In genomic region chr2:18559941-18560796, GRCh38 we compare ENCODE assay signal across 1 cellular context.
A peak's percentile ranks its signal among the peaks of the same experiment; 100 is the strongest.
TF ChIP-seq lines count a peak whose summit lies in the region.

RDH14 (minus strand) TSS chr2:18560653; CDS start chr2:18560572, 81 bp downstream.

TF ChIP-seq in WTC11, 78 proteins besides CTCF, POLR2A, EP300 and RAD21 (continued from another document):
- TF ChIP-seq ZNF532 (CRISPR knock-in tag; IDR thresholded peaks at IDR 0.05; ENCODE audit: borderline replicate concordance) (no peak), ZNF263 (CRISPR knock-in tag; IDR thresholded peaks at IDR 0.05; ENCODE audit: low read depth) (no peak), ZNF121 (CRISPR knock-in tag; IDR thresholded peaks at IDR 0.05) (no peak), E2F1 (CRISPR knock-in tag; IDR thresholded peaks at IDR 0.05) (peak; percentile 58; the same call in 1 of the 2 replicates), E2F4 (CRISPR knock-in tag; IDR thresholded peaks at IDR 0.05; ENCODE audit: borderline replicate concordance, low read depth) (no peak), SP1 (CRISPR knock-in tag; conservative IDR thresholded peaks at IDR 0.05) (peak; percentile 73), ZNF512 (CRISPR knock-in tag; IDR thresholded peaks at IDR 0.05; ENCODE audit: borderline replicate concordance) (no peak), NR1H2 (CRISPR knock-in tag; IDR thresholded peaks at IDR 0.05) (no peak), NR3C1 (CRISPR knock-in tag; conservative IDR thresholded peaks at IDR 0.05; ENCODE audit: low read depth) (no peak), E2F5 (CRISPR knock-in tag; IDR thresholded peaks at IDR 0.05) (peak; percentile 92), ETV6 (CRISPR knock-in tag; IDR thresholded peaks at IDR 0.05) (no peak), JAZF1 (CRISPR knock-in tag; IDR thresholded peaks at IDR 0.05) (no peak), MAX (CRISPR knock-in tag; IDR thresholded peaks at IDR 0.05) (peak; percentile 86), NFATC4 (CRISPR knock-in tag; IDR thresholded peaks at IDR 0.05) (no peak), IRF1 (CRISPR knock-in tag; IDR thresholded peaks at IDR 0.05) (no peak), EMX1 (CRISPR knock-in tag; IDR thresholded peaks at IDR 0.05) (no peak), FOXJ3 (CRISPR knock-in tag; IDR thresholded peaks at IDR 0.05; ENCODE audit: borderline replicate concordance) (no peak), GABPB1 (CRISPR knock-in tag; IDR thresholded peaks at IDR 0.05) (peak; percentile 66), ESRRA (CRISPR knock-in tag; IDR thresholded peaks at IDR 0.05; ENCODE audit: borderline replicate concordance) (peak; percentile 53), USF2 (CRISPR knock-in tag; IDR thresholded peaks at IDR 0.05) (peak; percentile 56), ZNF219 (CRISPR knock-in tag; IDR thresholded peaks at IDR 0.05; ENCODE audit: borderline replicate concordance) (peak; percentile 59; the same call in 1 of the 2 replicates), PRRX2 (CRISPR knock-in tag; IDR thresholded peaks at IDR 0.05) (no peak), CREM (CRISPR knock-in tag; IDR thresholded peaks at IDR 0.05) (peak; percentile 85; the same call in 1 of the 2 replicates), MYBL2 (CRISPR knock-in tag; IDR thresholded peaks at IDR 0.05) (peak; percentile 58; the same call in 1 of the 2 replicates), AR (CRISPR knock-in tag; IDR thresholded peaks at IDR 0.05) (no peak), IRF2 (CRISPR knock-in tag; IDR thresholded peaks at IDR 0.05; ENCODE audit: borderline replicate concordance, low read depth) (no peak), ZNF281 (CRISPR knock-in tag; IDR thresholded peaks at IDR 0.05) (no peak), MLX (CRISPR knock-in tag; IDR thresholded peaks at IDR 0.05) (no peak), ZNF138 (CRISPR knock-in tag; conservative IDR thresholded peaks at IDR 0.05) (no peak), TEAD1 (CRISPR knock-in tag; IDR thresholded peaks at IDR 0.05) (no peak; the same call in 1 of the 2 replicates), KAT7 (CRISPR knock-in tag; IDR thresholded peaks at IDR 0.05; ENCODE audit: borderline replicate concordance) (no peak; the same call in 1 of the 2 replicates), ELF4 (CRISPR knock-in tag; IDR thresholded peaks at IDR 0.05; ENCODE audit: low read depth) (peak; percentile 93; the same call in 1 of the 2 replicates), FOXP1 (CRISPR knock-in tag; IDR thresholded peaks at IDR 0.05; ENCODE audit: borderline replicate concordance) (peak; percentile 90; the same call in 1 of the 2 replicates), NFYB (CRISPR knock-in tag; conservative IDR thresholded peaks at IDR 0.05; ENCODE audit: low read depth) (peak; percentile 73)
TF ChIP-seq in WTC11: peak in this region for 28.
